1 cellular context compared by ENCODE assay signal in the genomic region with DNA sequence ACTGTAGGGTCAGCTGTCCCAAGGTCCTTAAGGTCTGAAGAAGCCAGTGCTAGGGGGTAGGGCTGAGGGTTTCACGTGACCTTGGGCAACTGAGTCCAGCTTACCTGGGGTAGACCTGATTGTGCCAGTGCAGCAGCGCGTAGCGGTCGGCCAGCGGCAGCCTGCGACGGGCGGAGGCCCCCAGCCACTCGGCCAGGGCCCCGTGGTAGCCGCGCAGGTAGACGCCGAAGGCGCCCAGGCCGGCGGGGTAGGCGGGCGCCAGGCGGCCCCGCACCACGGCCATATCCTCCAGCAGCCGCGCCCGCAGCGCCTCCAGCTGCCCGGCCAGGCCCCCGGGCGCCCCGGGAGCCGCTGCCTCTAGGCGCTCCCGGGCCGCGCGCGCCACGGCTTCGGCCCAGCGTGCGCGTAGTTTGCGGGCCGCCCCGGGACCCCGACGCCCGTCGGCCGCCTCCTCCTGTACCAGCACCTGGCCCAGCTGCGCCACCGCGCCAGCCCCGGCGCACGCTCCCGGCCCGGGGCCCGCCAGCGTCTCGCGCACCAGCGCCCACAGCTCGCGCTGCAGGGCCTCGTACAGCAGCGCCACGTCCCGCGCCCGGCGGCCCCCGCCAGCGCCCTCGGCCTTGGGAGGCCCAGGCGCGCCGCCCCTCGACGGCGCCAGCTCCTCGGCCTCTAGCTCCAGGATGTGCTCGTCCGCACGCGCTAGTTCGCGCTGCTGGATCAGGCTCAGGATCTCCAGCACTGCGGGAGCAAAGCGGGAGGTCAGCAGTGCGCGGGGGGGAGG.
TF ChIP-seq lines count a peak whose summit lies in the region.

No MANE protein-coding gene starts in this region.

TF ChIP-seq in H1, 55 proteins besides CTCF, POLR2A, EP300 and RAD21:
- TF ChIP-seq TCF12 (IDR thresholded peaks at IDR 0.05; ENCODE audit: low read depth, low read length) = no peak
- TF ChIP-seq SP4 (IDR thresholded peaks at IDR 0.05; ENCODE audit: low read length) = no peak
- TF ChIP-seq SRF (IDR thresholded peaks at IDR 0.05; ENCODE audit: low read depth, low read length) = no peak
- TF ChIP-seq CBX8 (IDR thresholded peaks at IDR 0.05; ENCODE audit: borderline replicate concordance, low read depth, low read length) = no peak
- peak; percentile 86 for TF ChIP-seq SUZ12 (IDR thresholded peaks at IDR 0.05; ENCODE audit: low read length)
- no peak for TF ChIP-seq KDM1A (IDR thresholded peaks at IDR 0.05; ENCODE audit: borderline replicate concordance, low read length)
- TF ChIP-seq EZH2 (IDR thresholded peaks at IDR 0.05; ENCODE audit: low read depth, low read length, severe bottlenecking) = peak; percentile 76
- TF ChIP-seq RXRA (IDR thresholded peaks at IDR 0.05; ENCODE audit: insufficient read depth, low read depth, low read length) = no peak
- TF ChIP-seq, protein P1, sequence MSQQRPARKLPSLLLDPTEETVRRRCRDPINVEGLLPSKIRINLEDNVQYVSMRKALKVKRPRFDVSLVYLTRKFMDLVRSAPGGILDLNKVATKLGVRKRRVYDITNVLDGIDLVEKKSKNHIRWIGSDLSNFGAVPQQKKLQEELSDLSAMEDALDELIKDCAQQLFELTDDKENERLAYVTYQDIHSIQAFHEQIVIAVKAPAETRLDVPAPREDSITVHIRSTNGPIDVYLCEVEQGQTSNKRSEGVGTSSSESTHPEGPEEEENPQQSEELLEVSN (IDR thresholded peaks at IDR 0.05) = peak; percentile 54
- TF ChIP-seq SIN3A (conservative IDR thresholded peaks at IDR 0.05 in 1 of 2, IDR thresholded peaks at IDR 0.05 in 1 of 2; ENCODE audit: low read depth in 1 of 2, low read length in 2 of 2) = no peak
- TF ChIP-seq CTBP2 (IDR thresholded peaks at IDR 0.05; ENCODE audit: borderline replicate concordance, insufficient read depth, insufficient read length, low read length) = no peak
- no peak for TF ChIP-seq POLR2AphosphoS5 (IDR thresholded peaks at IDR 0.05; ENCODE audit: low read depth, low read length)
- TF ChIP-seq JUN (IDR thresholded peaks at IDR 0.05; ENCODE audit: low read depth, low read length) = no peak
- TF ChIP-seq CHD1 (IDR thresholded peaks at IDR 0.05; ENCODE audit: low read depth, low read length) = no peak
- TF ChIP-seq KDM4A (IDR thresholded peaks at IDR 0.05; ENCODE audit: low read depth, low read length, severe bottlenecking) = no peak
- TF ChIP-seq, protein P2, sequence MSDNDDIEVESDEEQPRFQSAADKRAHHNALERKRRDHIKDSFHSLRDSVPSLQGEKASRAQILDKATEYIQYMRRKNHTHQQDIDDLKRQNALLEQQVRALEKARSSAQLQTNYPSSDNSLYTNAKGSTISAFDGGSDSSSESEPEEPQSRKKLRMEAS (IDR thresholded peaks at IDR 0.05) = peak; percentile 79
- TF ChIP-seq TBP (IDR thresholded peaks at IDR 0.05; ENCODE audit: low read depth, low read length) = no peak
- 0 out of 2 replicates have a peak, but pooled peaks have one; percentile 11 for TF ChIP-seq GABPA (IDR thresholded peaks at IDR 0.05; ENCODE audit: borderline replicate concordance, insufficient read depth, low read length)
- TF ChIP-seq PHF8 (conservative IDR thresholded peaks at IDR 0.05; ENCODE audit: low read depth, low read length) = peak; percentile 37; the same call in 1 of the 2 replicates
